Comparison of ENCODE assay signal across 2 cellular contexts in genomic region chr3:12501360-12502020, GRCh38.
A peak's percentile ranks its signal among the peaks of the same experiment; 100 is the strongest.
TF ChIP-seq lines count a peak whose summit lies in the region.

No MANE protein-coding gene starts in this region.

TF ChIP-seq in SK-N-SH, 30 proteins besides CTCF, POLR2A, EP300 and RAD21 (continued from another document):
- TF ChIP-seq ZBTB33 (IDR thresholded peaks at IDR 0.05; ENCODE audit: borderline replicate concordance, low read depth) (no peak), TCF12 (IDR thresholded peaks at IDR 0.05) (0 out of 2 replicates have a peak, but pooled peaks have one; percentile 24), RFX5 (IDR thresholded peaks at IDR 0.05; ENCODE audit: low read length) (no peak)

TF ChIP-seq in SK-N-SH treated with all-trans-retinoic acid at 6 μM for 48 hours, 23 proteins besides CTCF, POLR2A, EP300 and RAD21 (continued from another document):
- no peak for TF ChIP-seq PATZ1 (CRISPR knock-in tag; IDR thresholded peaks at IDR 0.05; ENCODE audit: borderline replicate concordance)
